ENCODE assay signal across 8 cellular contexts in genomic region chr15:90994417-90995311, GRCh38. TPM values are rescaled to one million over a fixed set of nuclear protein-coding genes. Genes with fewer than 3 reads are reported as not detected.
DNase-seq lines count a peak whose midpoint lies in the region; ATAC-seq and TF ChIP-seq lines count a peak whose summit lies in the region.

Gene PRC1, minus strand, starts transcription at chr15:90994535. Its CDS starts 118 bp downstream, at chr15:90994417.

- H3K27ac ChIP-seq in SK-N-SH (ENCODE audit: low read depth in 2 of 2, low read length in 1 of 2) = peak within 1 kb of the TSS; percentile 83 to 85
- H3K27ac ChIP-seq in temporal lobe (ENCODE audit: low read depth, low read length) = peak within 1 kb of the TSS; percentile 47

- peak; percentile 91 for DNase-seq in GM04504 (ENCODE audit: low read depth)
- DNase-seq in NCI-H1048 (lab: John Stamatoyannopoulos, UW) = peak; percentile 97
- peak; percentile 99 for DNase-seq in SK-N-SH
- peak; percentile 97 for DNase-seq in activated naive CD4-positive, alpha-beta T cell treated with anti-CD3 and anti-CD28 coated beads, Interleukin-2, amount 50 U/mL, for 16 hours
- peak; percentile 99 for DNase-seq in germinal center (ENCODE audit: low spot score)
- peak; percentile 55 to 98 (median 94) for DNase-seq in nucleus accumbens (lab: John Stamatoyannopoulos, UW)

- no peak for TF ChIP-seq RAD21 in SK-N-SH (IDR thresholded peaks at IDR 0.05; ENCODE audit: low read length)

- peak within 1 kb of the TSS; percentile 94 for H3K9ac ChIP-seq in SK-N-SH

- H3K27me3 ChIP-seq in SK-N-SH (ENCODE audit: insufficient read depth) = no peaks in the 10 kb centered on the region

- peaks cover 7 to 19% of the 10 kb centered on the region in 2 experiments for H3K36me3 ChIP-seq in SK-N-SH (replicated peaks in 1 of 2; ENCODE audit: control insufficient read depth in 1 of 2, insufficient read depth in 2 of 2, low read length in 1 of 2)

- 0 out of 4 replicates have a peak, but pooled peaks of 1 of the 2 experiments have one; percentile 15 for TF ChIP-seq EP300 in SK-N-SH (IDR thresholded peaks at IDR 0.05; ENCODE audit: borderline replicate concordance in 1 of 2, low read depth in 1 of 2, low read length in 1 of 2)

- H4K20me1 ChIP-seq in SK-N-SH (ENCODE audit: insufficient read depth) = no peaks in the 10 kb centered on the region; the same call in 1 of the 2 replicates

- H3K9me2 ChIP-seq in SK-N-SH = no peaks in the 10 kb centered on the region

- peaks cover 80% of the 10 kb centered on the region for H3K79me2 ChIP-seq in SK-N-SH (ENCODE audit: insufficient read depth)

- H3K9me3 ChIP-seq in SK-N-SH = no peaks in the 10 kb centered on the region

- H3K4me1 ChIP-seq in SK-N-SH (ENCODE audit: control insufficient read depth in 1 of 2, insufficient read depth in 2 of 2, low read depth in 1 of 2, low read length in 1 of 2) = peaks cover 0 to 10% of the 10 kb centered on the region in 2 experiments; a peak in 2 of 4 replicates

- WGBS in SK-N-SH (ENCODE audit: low lambda C conversion rate) = under 1% methylated on average over 39 of the region's 75 CpGs

- H3K4me3 ChIP-seq in SK-N-SH (ENCODE audit: low read depth in 2 of 2, low read length in 1 of 2) = peak within 1 kb of the TSS; percentile 80 to 83

- TF ChIP-seq CTCF in SK-N-SH (IDR thresholded peaks at IDR 0.05) = no peak

- H3K4me2 ChIP-seq in SK-N-SH = peak within 1 kb of the TSS; percentile 84

- peak within 1 kb of the TSS; percentile 92 for H2AFZ ChIP-seq in SK-N-SH (ENCODE audit: low read depth)

- CTCF ChIA-PET in SK-N-SH (lab: Yijun Ruan, JAX) = interaction anchor here (3.6 kb wide), 1 partner anchor 37 kb away, joined by 16 read pairs; no protein-coding TSS in a partner anchor

- POLR2A ChIA-PET in SK-N-SH (lab: Yijun Ruan, JAX) = interaction anchor here (0.6 to 0.7 kb wide), 2 partner anchors 37 to 471 kb away, joined by 3 read pairs; no protein-coding TSS in a partner anchor

- H3F3A ChIP-seq in SK-N-SH (replicated peaks; ENCODE audit: insufficient read depth) = peaks cover 19% of the 10 kb centered on the region

- peak; percentile 96 for ATAC-seq in HG02571 (IDR thresholded peaks at IDR 0.05; ENCODE audit: unreplicated experiment)

TF ChIP-seq in SK-N-SH, 30 proteins besides CTCF, POLR2A, EP300 and RAD21 (continues in another document):
- TF ChIP-seq YY1 (IDR thresholded peaks at IDR 0.05; ENCODE audit: low read depth) (0 out of 2 replicates have a peak, but pooled peaks have one; percentile 26), MXI1 (IDR thresholded peaks at IDR 0.05; ENCODE audit: low read depth, low read length) (peak; percentile 86), EZH2phosphoT487 (IDR thresholded peaks at IDR 0.05; ENCODE audit: borderline replicate concordance, low read depth) (no peak), RXRA (IDR thresholded peaks at IDR 0.05; ENCODE audit: borderline replicate concordance, low read depth) (no peak; the same call in 1 of the 2 replicates), FOXJ3 (CRISPR knock-in tag; IDR thresholded peaks at IDR 0.05) (no peak), NRF1 (IDR thresholded peaks at IDR 0.05; ENCODE audit: low read depth, low read length) (peak; percentile 70), MAX (IDR thresholded peaks at IDR 0.05; ENCODE audit: low read depth) (peak; percentile 77), ELF1 (IDR thresholded peaks at IDR 0.05) (peak; percentile 36; the same call in 1 of the 2 replicates), SIN3A (IDR thresholded peaks at IDR 0.05; ENCODE audit: borderline replicate concordance, low read depth, low read length) (peak; percentile 91), IRF3 (IDR thresholded peaks at IDR 0.05; ENCODE audit: low read depth, low read length) (peak; percentile 58), TAF1 (IDR thresholded peaks at IDR 0.05; ENCODE audit: borderline replicate concordance, low read depth, low read length) (peak; percentile 60; the same call in 1 of the 2 replicates), PBX3 (IDR thresholded peaks at IDR 0.05) (peak; percentile 100), TEAD4 (IDR thresholded peaks at IDR 0.05; ENCODE audit: borderline replicate concordance, insufficient read depth) (no peak), USF1 (IDR thresholded peaks at IDR 0.05; ENCODE audit: borderline replicate concordance, low read depth) (0 out of 2 replicates have a peak, but pooled peaks have one; percentile 39), NFIC (IDR thresholded peaks at IDR 0.05; ENCODE audit: borderline replicate concordance) (no peak), CHD2 (IDR thresholded peaks at IDR 0.05; ENCODE audit: low read length, partially characterized antibody) (peak; percentile 96), POLR2AphosphoS5 (IDR thresholded peaks at IDR 0.05; ENCODE audit: low read depth, low read length) (peak; percentile 83), MEF2A (IDR thresholded peaks at IDR 0.05; ENCODE audit: borderline replicate concordance, low read depth) (no peak), REST (IDR thresholded peaks at IDR 0.05; ENCODE audit: low read depth, low read length) (no peak), TCF12 (IDR thresholded peaks at IDR 0.05) (no peak; the same call in 1 of the 2 replicates), USF2 (IDR thresholded peaks at IDR 0.05; ENCODE audit: borderline replicate concordance, low read depth, low read length) (no peak), RCOR1 (IDR thresholded peaks at IDR 0.05; ENCODE audit: low read length) (no peak), FOXM1 (IDR thresholded peaks at IDR 0.05; ENCODE audit: low read depth) (peak; percentile 99)

RNA-seq across cellular contexts. Expression of gene PRC1, which starts in this region (rescaled TPM):
- 125 and 132 TPM in 2 replicates for polyA plus RNA-seq in SK-N-SH (2012; rRNA removed)
- 95.7 and 109 TPM in 2 replicates for polyA plus RNA-seq in SK-N-SH (2012; cell fraction: cytosol; rRNA removed)
- polyA plus RNA-seq in SK-N-SH (2012; cell fraction: nucleus; rRNA removed) = 120 and 176 TPM in 2 replicates
- 11.1 TPM for total RNA-seq in temporal lobe

Comparison
In these comparisons a context has a peak if more than half of its experiments do, and no peak if none do; other contexts are left out.
1. Peak in every context shown above with its lines: DNase-seq, ATAC-seq, H3K4me3 ChIP-seq and H3K27ac ChIP-seq.